In genomic region chrX:74670028-74670427, GRCh38 we compare ENCODE assay signal across 28 cellular contexts.
"Had no signal": no experiment of that assay in that cellular context is flagged by ENCODE, and none has a peak within 500 bp of the region (broad histone marks: within the 10 kb centered on the region; RNA-seq: fewer than 3 reads in every experiment).

No MANE protein-coding gene starts in this region.

- H3K4me1 Mint-ChIP-seq: stimulated activated memory B cell treated with anti-CD40 and anti-IgM and Interleukin-4, amounts not matched to agents 10 μg/mL and 1 μg/mL and 100 μg/mL, for 72 hours; stimulated activated naive B cell treated with anti-CD40 and anti-IgM and Interleukin-4, amounts not matched to agents 10 μg/mL and 1 μg/mL and 100 μg/mL, for 72 hours; stimulated activated naive CD8-positive, alpha-beta T cell treated with anti-CD3 and anti-CD28 coated beads, Interleukin-15, amount 100 ng/mL, for 72 hours had no signal

- H3K36me3 ChIP-seq: suprapubic skin, thoracic aorta, thyroid gland, tibial artery, tibial nerve, transverse colon, upper lobe of left lung, upper lobe of right lung, uterus, vagina had no signal

- H3K27me3 ChIP-seq: suprapubic skin, testis, thyroid gland, tibial artery, transverse colon, upper lobe of left lung, upper lobe of right lung, uterus, vagina had no signal

- H3K36me3 Mint-ChIP-seq: stimulated activated effector memory CD8-positive, alpha-beta T cell treated with anti-CD3 and anti-CD28 coated beads, Interleukin-12 subunit alpha, Interleukin-12 subunit beta, amount 100 ng/mL, for 72 hours; stimulated activated memory B cell treated with anti-CD40 and anti-IgM and Interleukin-4, amounts not matched to agents 10 μg/mL and 1 μg/mL and 100 μg/mL, for 72 hours; stimulated activated naive B cell treated with anti-CD40 and anti-IgM and Interleukin-4, amounts not matched to agents 10 μg/mL and 1 μg/mL and 100 μg/mL, for 72 hours; type B pancreatic cell had no signal

- H3K9me3 ChIP-seq: suprapubic skin, testis, thoracic aorta, thyroid gland, tibial artery, tibial nerve, transverse colon, upper lobe of left lung, upper lobe of right lung, uterus, vagina had no signal

- H3K27ac ChIP-seq: suprapubic skin, testis, thoracic aorta, thyroid gland, tibial artery, tibial nerve, transverse colon, upper lobe of left lung, upper lobe of right lung, uterus, vagina had no signal

- H3K27ac Mint-ChIP-seq: stimulated activated effector memory CD8-positive, alpha-beta T cell treated with anti-CD3 and anti-CD28 coated beads, Interleukin-12 subunit alpha, Interleukin-12 subunit beta, amount 100 ng/mL, for 72 hours; stimulated activated memory B cell treated with anti-CD40 and anti-IgM and Interleukin-4, amounts not matched to agents 10 μg/mL and 1 μg/mL and 100 μg/mL, for 72 hours; stimulated activated naive B cell treated with anti-CD40 and anti-IgM and Interleukin-4, amounts not matched to agents 10 μg/mL and 1 μg/mL and 100 μg/mL, for 72 hours; stimulated activated naive CD8-positive, alpha-beta T cell treated with anti-CD3 and anti-CD28 coated beads, Interleukin-15, amount 100 ng/mL, for 72 hours; stimulated activated naive CD8-positive, alpha-beta T cell treated with anti-CD3 and anti-CD28 coated beads, Interleukin-15, Interleukin-2, amounts not matched to agents 100 ng/mL and 50 ng/mL, for 24 hours; type B pancreatic cell had no signal

- H3K4me1 ChIP-seq: suprapubic skin, testis, thyroid gland, tibial artery, tibial nerve, transverse colon, upper lobe of left lung, upper lobe of right lung, uterus, vagina had no signal

- ATAC-seq: stimulated activated effector memory CD8-positive, alpha-beta T cell treated with anti-CD3 and anti-CD28 coated beads, Interleukin-12 subunit alpha, Interleukin-12 subunit beta, amount 100 ng/mL, for 72 hours; stimulated activated memory B cell treated with anti-CD40 and anti-IgM and Interleukin-4, amounts not matched to agents 10 μg/mL and 1 μg/mL and 100 μg/mL, for 72 hours; stimulated activated naive B cell treated with anti-CD40 and anti-IgM and Interleukin-4, amounts not matched to agents 10 μg/mL and 1 μg/mL and 100 μg/mL, for 72 hours; stimulated activated naive CD8-positive, alpha-beta T cell treated with anti-CD3 and anti-CD28 coated beads, Interleukin-15, amount 100 ng/mL, for 72 hours; stimulated activated naive CD8-positive, alpha-beta T cell treated with anti-CD3 and anti-CD28 coated beads, Interleukin-15, Interleukin-2, amounts not matched to agents 100 U/mL and 50 U/mL, for 24 hours; upper lobe of right lung had no signal

- H3K4me3 Mint-ChIP-seq: stimulated activated effector memory CD8-positive, alpha-beta T cell treated with anti-CD3 and anti-CD28 coated beads, Interleukin-12 subunit alpha, Interleukin-12 subunit beta, amount 100 ng/mL, for 72 hours; stimulated activated memory B cell treated with anti-CD40 and anti-IgM and Interleukin-4, amounts not matched to agents 10 μg/mL and 1 μg/mL and 100 μg/mL, for 72 hours; stimulated activated naive B cell treated with anti-CD40 and anti-IgM and Interleukin-4, amounts not matched to agents 10 μg/mL and 1 μg/mL and 100 μg/mL, for 72 hours; stimulated activated naive CD8-positive, alpha-beta T cell treated with anti-CD3 and anti-CD28 coated beads, Interleukin-15, amount 100 ng/mL, for 72 hours; stimulated activated naive CD8-positive, alpha-beta T cell treated with anti-CD3 and anti-CD28 coated beads, Interleukin-15, Interleukin-2, amounts not matched to agents 100 ng/mL and 50 ng/mL, for 24 hours; type B pancreatic cell had no signal

- H3K4me3 ChIP-seq: suprapubic skin, testis, thoracic aorta, thyroid gland, tibial artery, tibial nerve, transverse colon, upper lobe of left lung, upper lobe of right lung, uterus, vagina had no signal

- DNase-seq: stimulated activated CD4-positive, alpha-beta T cell treated with anti-CD3 and anti-CD28 coated beads, Interleukin-2, amount 100 ng/mL, for 48 hours; stimulated activated CD4-positive, alpha-beta T cell treated with anti-CD3 and anti-CD28 coated beads, Interleukin-4, amount 100 ng/mL, for 1 hour; stimulated activated CD4-positive, alpha-beta T cell treated with anti-CD3 and anti-CD28 coated beads, Interleukin-4, amount 100 ng/mL, for 24 hours; stimulated activated CD4-positive, alpha-beta T cell treated with anti-CD3 and anti-CD28 coated beads, Interleukin-4, amount 100 ng/mL, for 4 hours; stimulated activated CD8-positive, alpha-beta memory T cell treated with anti-CD3 and anti-CD28 coated beads, Interleukin-4, amount 100 ng/mL, for 48 hours; stimulated activated naive B cell treated with anti-CD40 and anti-IgM and Interleukin-4, amounts not matched to agents 10 μg/mL and 1 μg/mL and 100 μg/mL, for 72 hours; stimulated activated naive CD4-positive, alpha-beta T cell; stimulated activated naive CD4-positive, alpha-beta T cell treated with Interleukin-2 at 50 U/mL for 16 hours; stimulated activated naive CD8-positive, alpha-beta T cell treated with anti-CD3 and anti-CD28 coated beads, Interleukin-15, amount 100 ng/mL, for 72 hours; stimulated activated naive CD8-positive, alpha-beta T cell treated with anti-CD3 and anti-CD28 coated beads, Interleukin-15, Interleukin-2, amounts not matched to agents 100 U/mL and 50 U/mL, for 24 hours; substantia nigra; testis; thyroid gland; tibial artery; transverse colon; trophoblast cell; upper lobe of left lung; upper lobe of right lung; uterus had no signal

- FAIRE-seq: urothelium cell line had no signal

- H3K9me3 Mint-ChIP-seq: stimulated activated effector memory CD8-positive, alpha-beta T cell treated with anti-CD3 and anti-CD28 coated beads, Interleukin-12 subunit alpha, Interleukin-12 subunit beta, amount 100 ng/mL, for 72 hours; stimulated activated memory B cell treated with anti-CD40 and anti-IgM and Interleukin-4, amounts not matched to agents 10 μg/mL and 1 μg/mL and 100 μg/mL, for 72 hours; stimulated activated naive B cell treated with anti-CD40 and anti-IgM and Interleukin-4, amounts not matched to agents 10 μg/mL and 1 μg/mL and 100 μg/mL, for 72 hours; stimulated activated naive CD8-positive, alpha-beta T cell treated with anti-CD3 and anti-CD28 coated beads, Interleukin-15, amount 100 ng/mL, for 72 hours; stimulated activated naive CD8-positive, alpha-beta T cell treated with anti-CD3 and anti-CD28 coated beads, Interleukin-15, Interleukin-2, amounts not matched to agents 100 ng/mL and 50 ng/mL, for 24 hours had no signal

- H3K27me3 Mint-ChIP-seq: stimulated activated memory B cell treated with anti-CD40 and anti-IgM and Interleukin-4, amounts not matched to agents 10 μg/mL and 1 μg/mL and 100 μg/mL, for 72 hours; stimulated activated naive B cell treated with anti-CD40 and anti-IgM and Interleukin-4, amounts not matched to agents 10 μg/mL and 1 μg/mL and 100 μg/mL, for 72 hours; stimulated activated naive CD8-positive, alpha-beta T cell treated with anti-CD3 and anti-CD28 coated beads, Interleukin-15, amount 100 ng/mL, for 72 hours; stimulated activated naive CD8-positive, alpha-beta T cell treated with anti-CD3 and anti-CD28 coated beads, Interleukin-15, Interleukin-2, amounts not matched to agents 100 ng/mL and 50 ng/mL, for 24 hours; type B pancreatic cell had no signal
